ENCODE assay signal across 10 cellular contexts in genomic region chr1:214446772-214447556, GRCh38.
DNase-seq lines count a peak whose midpoint lies in the region; ATAC-seq and TF ChIP-seq lines count a peak whose summit lies in the region.
"Had no signal": no experiment of that assay in that cellular context is flagged by ENCODE, and none has a peak within 500 bp of the region (broad histone marks: within the 10 kb centered on the region; RNA-seq: fewer than 3 reads in every experiment).

No MANE protein-coding gene starts in this region.

- no peak overlapping the region for H3K4me3 ChIP-seq in CD8-positive, alpha-beta memory T cell (ENCODE audit: low read length)

- peak overlapping the region; percentile 96 for H3K27ac Mint-ChIP-seq in stimulated activated naive CD8-positive, alpha-beta T cell treated with anti-CD3 and anti-CD28 coated beads, Interleukin-15, Interleukin-2, amounts not matched to agents 100 ng/mL and 50 ng/mL, for 24 hours
- H3K27ac Mint-ChIP-seq in CD8-positive, alpha-beta memory T cell, result no peak overlapping the region

- H3K4me1 ChIP-seq in CD8-positive, alpha-beta memory T cell (ENCODE audit: insufficient read depth, low read length), result no peaks in the 10 kb centered on the region

- DNase-seq in hepatic stellate cell (ENCODE audit: low spot score) (peak; percentile 84), UCSD-AML1 (lab: John Stamatoyannopoulos, UW; ENCODE audit: unreplicated experiment) (no peak)
- DNase-seq in activated CD8-positive, alpha-beta memory T cell treated with anti-CD3 and anti-CD28 coated beads, Interleukin-2, amount 50 U/mL, for 4 hours, result no peak
- no peak for DNase-seq in CD8-positive, alpha-beta memory T cell
- DNase-seq: right cardiac atrium had no signal

- peaks cover 6% of the 10 kb centered on the region for H3K27me3 Mint-ChIP-seq in stimulated activated naive CD8-positive, alpha-beta T cell treated with anti-CD3 and anti-CD28 coated beads, Interleukin-15, Interleukin-2, amounts not matched to agents 100 ng/mL and 50 ng/mL, for 24 hours
- peaks cover 5 to 29% of the 10 kb centered on the region in 2 donors for H3K27me3 Mint-ChIP-seq in CD8-positive, alpha-beta memory T cell

- no peaks in the 10 kb centered on the region for H3K27me3 ChIP-seq in CD8-positive, alpha-beta memory T cell (ENCODE audit: insufficient read depth, low read length, poor library complexity, severe bottlenecking)

- no peak overlapping the region for H3K27ac ChIP-seq in CD8-positive, alpha-beta memory T cell (ENCODE audit: low read depth, low read length)

- H3K36me3 Mint-ChIP-seq in stimulated activated naive CD8-positive, alpha-beta T cell treated with anti-CD3 and anti-CD28 coated beads, Interleukin-15, Interleukin-2, amounts not matched to agents 100 ng/mL and 50 ng/mL, for 24 hours (ENCODE audit: low read depth), result no peaks in the 10 kb centered on the region
- no peaks in the 10 kb centered on the region for H3K36me3 Mint-ChIP-seq in CD8-positive, alpha-beta memory T cell

- H3K4me3 Mint-ChIP-seq in stimulated activated naive CD8-positive, alpha-beta T cell treated with anti-CD3 and anti-CD28 coated beads, Interleukin-15, Interleukin-2, amounts not matched to agents 100 ng/mL and 50 ng/mL, for 24 hours, result no peak overlapping the region
- H3K4me3 Mint-ChIP-seq in CD8-positive, alpha-beta memory T cell, result no peak overlapping the region
- H3K4me3 Mint-ChIP-seq: T-helper 1 cell treated with Interleukin-12 subunit alpha and Interleukin-12 subunit beta and Interleukin-4 antibody, amounts not matched to agents 30 μg/mL and 1 μg/mL, for 36 hours had no signal

- no peaks in the 10 kb centered on the region for H3K36me3 ChIP-seq in CD8-positive, alpha-beta memory T cell (ENCODE audit: insufficient read depth, low read length)

- H3K9me3 ChIP-seq in CD8-positive, alpha-beta memory T cell (ENCODE audit: low read length), result no peaks in the 10 kb centered on the region

- POLR2A ChIA-PET in CD8-positive, alpha-beta memory T cell (lab: Charles Lee), result no interaction called here

- H3K4me1 Mint-ChIP-seq in stimulated activated naive CD8-positive, alpha-beta T cell treated with anti-CD3 and anti-CD28 coated beads, Interleukin-15, Interleukin-2, amounts not matched to agents 100 ng/mL and 50 ng/mL, for 24 hours (ENCODE audit: low read depth), result peaks cover 59% of the 10 kb centered on the region
- no peaks in the 10 kb centered on the region for H3K4me1 Mint-ChIP-seq in CD8-positive, alpha-beta memory T cell

- CTCF ChIA-PET in CD8-positive, alpha-beta memory T cell (lab: Charles Lee), result no interaction called here

- no peaks in the 10 kb centered on the region for H3K9me3 Mint-ChIP-seq in stimulated activated naive CD8-positive, alpha-beta T cell treated with anti-CD3 and anti-CD28 coated beads, Interleukin-15, Interleukin-2, amounts not matched to agents 100 ng/mL and 50 ng/mL, for 24 hours
- H3K9me3 Mint-ChIP-seq in CD8-positive, alpha-beta memory T cell, result no peaks in the 10 kb centered on the region
- H3K9me3 Mint-ChIP-seq: T-helper 1 cell treated with Interleukin-12 subunit alpha and Interleukin-12 subunit beta and Interleukin-4 antibody, amounts not matched to agents 30 μg/mL and 1 μg/mL, for 36 hours had no signal

- ATAC-seq in GM18858 (IDR thresholded peaks at IDR 0.05; ENCODE audit: unreplicated experiment) (peak; percentile 67), HG03196 (IDR thresholded peaks at IDR 0.05; ENCODE audit: unreplicated experiment) (peak; percentile 63), SK-N-SH treated with all-trans-retinoic acid at 6 μM for 48 hours (peak; percentile 85)

TF ChIP-seq in SK-N-SH treated with all-trans-retinoic acid at 6 μM for 48 hours, 23 proteins besides CTCF, POLR2A, EP300 and RAD21:
- TF ChIP-seq TOX (CRISPR knock-in tag; IDR thresholded peaks at IDR 0.05; ENCODE audit: borderline replicate concordance), result 0 out of 2 replicates have a peak, but pooled peaks have one; percentile 6
- TF ChIP-seq ISL1 (CRISPR knock-in tag; IDR thresholded peaks at IDR 0.05), result peak; percentile 55
- TF ChIP-seq CSDC2 (CRISPR knock-in tag; IDR thresholded peaks at IDR 0.05), result 0 out of 2 replicates have a peak, but pooled peaks have one; percentile 24
- no peak for TF ChIP-seq ZNF8 (CRISPR knock-in tag; IDR thresholded peaks at IDR 0.05)
- no peak for TF ChIP-seq ZC3H10 (CRISPR knock-in tag; IDR thresholded peaks at IDR 0.05)
- TF ChIP-seq, protein P1, sequence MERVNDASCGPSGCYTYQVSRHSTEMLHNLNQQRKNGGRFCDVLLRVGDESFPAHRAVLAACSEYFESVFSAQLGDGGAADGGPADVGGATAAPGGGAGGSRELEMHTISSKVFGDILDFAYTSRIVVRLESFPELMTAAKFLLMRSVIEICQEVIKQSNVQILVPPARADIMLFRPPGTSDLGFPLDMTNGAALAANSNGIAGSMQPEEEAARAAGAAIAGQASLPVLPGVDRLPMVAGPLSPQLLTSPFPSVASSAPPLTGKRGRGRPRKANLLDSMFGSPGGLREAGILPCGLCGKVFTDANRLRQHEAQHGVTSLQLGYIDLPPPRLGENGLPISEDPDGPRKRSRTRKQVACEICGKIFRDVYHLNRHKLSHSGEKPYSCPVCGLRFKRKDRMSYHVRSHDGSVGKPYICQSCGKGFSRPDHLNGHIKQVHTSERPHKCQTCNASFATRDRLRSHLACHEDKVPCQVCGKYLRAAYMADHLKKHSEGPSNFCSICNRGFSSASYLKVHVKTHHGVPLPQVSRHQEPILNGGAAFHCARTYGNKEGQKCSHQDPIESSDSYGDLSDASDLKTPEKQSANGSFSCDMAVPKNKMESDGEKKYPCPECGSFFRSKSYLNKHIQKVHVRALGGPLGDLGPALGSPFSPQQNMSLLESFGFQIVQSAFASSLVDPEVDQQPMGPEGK (CRISPR knock-in tag; IDR thresholded peaks at IDR 0.05; ENCODE audit: borderline replicate concordance), result 0 out of 2 replicates have a peak, but pooled peaks have one; percentile 35
